14 cellular contexts compared by ENCODE assay signal in the genomic region with DNA sequence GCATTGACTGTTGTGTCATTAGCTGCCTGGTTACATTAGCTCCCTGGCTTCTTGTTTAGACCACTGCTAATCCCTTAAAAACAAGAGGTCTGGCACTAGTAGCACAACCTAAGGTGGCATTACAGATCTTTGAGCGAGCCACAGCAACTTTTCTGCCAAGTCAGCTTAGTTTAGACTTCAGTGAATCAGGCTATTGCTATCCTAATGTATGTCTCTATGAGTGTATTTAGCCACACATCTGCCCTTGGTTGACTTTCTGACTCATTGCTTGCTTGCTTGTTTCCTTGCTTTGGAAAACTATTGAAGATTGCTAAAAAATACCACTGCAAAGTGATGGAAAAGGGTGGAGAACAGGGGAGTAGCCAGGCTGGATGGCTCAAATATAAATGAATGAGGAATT. TPM values are rescaled to one million over a fixed set of nuclear protein-coding genes. Genes with fewer than 3 reads are reported as not detected.
A peak's percentile ranks its signal among the peaks of the same experiment; 100 is the strongest.
DNase-seq lines count a peak whose midpoint lies in the region; ATAC-seq and TF ChIP-seq lines count a peak whose summit lies in the region.
"Had no signal": no experiment of that assay in that cellular context is flagged by ENCODE, and none has a peak within 500 bp of the region (broad histone marks: within the 10 kb centered on the region; RNA-seq: fewer than 3 reads in every experiment).

No MANE protein-coding gene starts in this region.

- H3K36me3 Mint-ChIP-seq in activated B cell treated with CpG ODN at 0.5 μM for 24 hours (ENCODE audit: low read depth) = peaks cover 45% of the 10 kb centered on the region

- H3K4me3 Mint-ChIP-seq in activated B cell treated with CpG ODN at 0.5 μM for 24 hours = no peak overlapping the region
- H3K4me3 Mint-ChIP-seq: activated CD4-positive, alpha-beta T cell treated with anti-CD3 and anti-CD28 coated beads for 36 hours; activated naive CD8-positive, alpha-beta T cell treated with anti-CD3 and anti-CD28 coated beads, Interleukin-2, amount 10 ng/mL, durations not matched to agents 7 days and 5 days had no signal

- H3K4me3 ChIP-seq in AG04449 (ENCODE audit: low read depth, low read length) = no peak overlapping the region
- no peak overlapping the region for H3K4me3 ChIP-seq in foreskin fibroblast (ENCODE audit: low read depth in 1 of 2, low read length in 2 of 2)

- no peak for ATAC-seq in activated B cell treated with CpG ODN at 0.5 μM for 24 hours (ENCODE audit: low read depth)
- ATAC-seq: activated CD4-positive, alpha-beta T cell treated with anti-CD3 and anti-CD28 coated beads for 36 hours had no signal

- H3K27ac Mint-ChIP-seq in activated B cell treated with CpG ODN at 0.5 μM for 24 hours = peak overlapping the region; percentile 54
- H3K27ac Mint-ChIP-seq: activated CD4-positive, alpha-beta T cell treated with anti-CD3 and anti-CD28 coated beads for 36 hours; activated naive CD8-positive, alpha-beta T cell treated with anti-CD3 and anti-CD28 coated beads, Interleukin-2, amount 10 ng/mL, durations not matched to agents 7 days and 5 days had no signal

- CTCF ChIA-PET in AG04449 (lab: Yijun Ruan, JAX) (interaction anchor here (0.9 kb wide), 1 partner anchor 50 kb away, joined by 3 read pairs; the partner anchor contains the start of gene CHP1), activated B cell treated with CpG ODN at 0.5 μM for 24 hours (lab: Charles Lee) (no interaction called here)

- POLR2A ChIA-PET in AG04449 (lab: Yijun Ruan, JAX) (interaction anchor here (0.6 kb wide), 1 partner anchor 377 kb away, joined by 3 read pairs; no protein-coding TSS in a partner anchor), activated B cell treated with CpG ODN at 0.5 μM for 24 hours (lab: Charles Lee) (interaction anchor here (0.6 kb wide), 1 partner anchor 21 kb away, joined by 6 read pairs; no protein-coding TSS in a partner anchor)

- H3K9me3 Mint-ChIP-seq in activated B cell treated with CpG ODN at 0.5 μM for 24 hours = no peaks in the 10 kb centered on the region
- H3K9me3 Mint-ChIP-seq: activated naive CD8-positive, alpha-beta T cell treated with anti-CD3 and anti-CD28 coated beads, Interleukin-2, amount 10 ng/mL, durations not matched to agents 7 days and 5 days had no signal

- intact Hi-C loops in activated B cell treated with CpG ODN at 0.5 μM for 24 hours (cut with micrococcal nuclease) = loop anchor here (5.0 kb wide), 2 partner anchors 136 to 1826 kb away; partner anchors contain the start of genes RTF1 and UBR1

- TF ChIP-seq CTCF in AG04449 (IDR thresholded peaks at IDR 0.05; ENCODE audit: insufficient read depth, low read length, missing control alignments) (no peak), activated B cell treated with CpG ODN at 0.5 μM for 24 hours (IDR thresholded peaks at IDR 0.05) (no peak), foreskin fibroblast (IDR thresholded peaks at IDR 0.05; ENCODE audit: low read depth, low read length) (no peak)

- DNase-seq in AG04449 (ENCODE audit: low read depth, low spot score) = peak; percentile 75
- peak; percentile 50 for DNase-seq in HPDE6-E6E7 (ENCODE audit: extremely low spot score)
- DNase-seq in activated B cell treated with CpG ODN at 0.5 μM for 24 hours = no peak
- DNase-seq in foreskin fibroblast = peak; percentile 81 to 90
- DNase-seq in C1 segment of cervical spinal cord (lab: John Stamatoyannopoulos, UW) = no peak
- no peak for DNase-seq in NCI-H510A (lab: John Stamatoyannopoulos, UW)
- no peak for DNase-seq in putamen (ENCODE audit: low spot score)
- DNase-seq in middle frontal gyrus (ENCODE audit: extremely low spot score, low spot score) = no peak
- DNase-seq: activated CD4-positive, alpha-beta T cell treated with anti-CD3 and anti-CD28 coated beads for 36 hours; activated naive CD8-positive, alpha-beta T cell treated with anti-CD3 and anti-CD28 coated beads, Interleukin-2, amount 10 ng/mL, durations not matched to agents 7 days and 5 days; NCI-H1417 treated with DMSO at 0.1 percent for 48 hours had no signal

- peaks cover 32% of the 10 kb centered on the region for H3K4me1 Mint-ChIP-seq in activated B cell treated with CpG ODN at 0.5 μM for 24 hours

- no peaks in the 10 kb centered on the region for H3K27me3 Mint-ChIP-seq in activated B cell treated with CpG ODN at 0.5 μM for 24 hours
- H3K27me3 Mint-ChIP-seq: activated CD4-positive, alpha-beta T cell treated with anti-CD3 and anti-CD28 coated beads for 36 hours; activated naive CD8-positive, alpha-beta T cell treated with anti-CD3 and anti-CD28 coated beads, Interleukin-2, amount 10 ng/mL, durations not matched to agents 7 days and 5 days had no signal

RNA-seq across cellular contexts. Expression of gene CHP1, which starts 50.2 kb away (rescaled TPM):
- 47.9 and 58.5 TPM in 2 replicates for total RNA-seq in activated B cell treated with CpG ODN at 0.5 μM for 24 hours

RNA-seq across cellular contexts. Expression of gene EXD1, which starts 50.7 kb away (rescaled TPM):
- total RNA-seq in activated B cell treated with CpG ODN at 0.5 μM for 24 hours = not detected in 2 replicates
- total RNA-seq: activated CD4-positive, alpha-beta T cell treated with anti-CD3 and anti-CD28 coated beads for 36 hours; activated naive CD8-positive, alpha-beta T cell treated with anti-CD3 and anti-CD28 coated beads, Interleukin-2, amount 10 ng/mL, durations not matched to agents 7 days and 5 days; epithelial cell of proximal tubule; liver; pulmonary artery endothelial cell had no signal

RNA-seq across cellular contexts. Expression of gene OIP5, which starts 51.2 kb away (rescaled TPM):
- total RNA-seq in activated B cell treated with CpG ODN at 0.5 μM for 24 hours = 0.62 and 1.4 TPM in 2 replicates

RNA-seq across cellular contexts. Expression of gene NUSAP1, which starts 51.4 kb away (rescaled TPM):
- 13.5 and 14.4 TPM in 2 replicates for total RNA-seq in activated B cell treated with CpG ODN at 0.5 μM for 24 hours

Comparison
In these comparisons a context has a peak if more than half of its experiments do, and no peak if none do; other contexts are left out.
1. DNase-seq: peak in AG04449 (single experiment), HPDE6-E6E7 (single experiment) and foreskin fibroblast (2 of 2); none in activated B cell treated with CpG ODN at 0.5 μM for 24 hours (single experiment), C1 segment of cervical spinal cord (0 of 14), NCI-H510A (single experiment), putamen (single experiment) and middle frontal gyrus (single experiment).